In the genomic region with DNA sequence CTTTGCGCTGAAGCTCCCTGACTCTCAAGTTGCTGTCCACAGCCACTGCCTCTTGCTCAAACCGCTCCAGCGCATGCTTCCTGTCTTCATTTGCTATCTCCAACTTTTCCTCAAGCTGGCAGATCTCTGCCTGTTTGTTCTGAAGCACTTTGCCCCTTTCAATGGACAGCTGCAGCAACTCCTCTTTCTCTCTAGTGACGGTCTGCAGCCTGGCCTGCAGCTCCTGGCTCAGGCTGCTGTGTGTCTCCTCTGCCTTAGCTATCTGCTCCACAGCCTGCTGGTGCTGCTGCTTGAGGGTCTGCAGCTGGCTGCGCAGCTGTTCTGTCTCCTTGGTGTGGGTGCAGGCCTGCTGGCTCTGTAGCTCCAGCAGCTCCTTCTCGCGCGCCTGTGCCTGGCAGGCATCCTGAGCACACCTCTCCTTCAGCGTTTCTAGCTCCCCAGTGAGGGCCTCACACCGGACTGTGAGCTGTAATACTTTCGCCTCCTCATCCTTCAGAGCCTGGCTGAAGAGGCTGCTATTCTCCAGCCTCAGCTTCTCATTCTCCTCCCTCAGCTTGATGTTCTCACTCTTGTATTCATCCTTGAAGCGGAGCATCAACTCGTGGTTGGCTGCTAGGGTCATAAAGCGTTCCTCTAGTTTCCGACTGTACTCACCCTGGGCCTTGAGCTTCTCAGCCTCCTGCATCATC, we compare ENCODE assay signal across 7 cellular contexts. TPM values are rescaled to one million over a fixed set of nuclear protein-coding genes. Genes with fewer than 3 reads are reported as not detected.
DNase-seq lines count a peak whose midpoint lies in the region; TF ChIP-seq lines count a peak whose summit lies in the region.
"Had no signal": no experiment of that assay in that cellular context is flagged by ENCODE, and none has a peak within 500 bp of the region (broad histone marks: within the 10 kb centered on the region; RNA-seq: fewer than 3 reads in every experiment).

No MANE protein-coding gene starts in this region.

- H3K4me1 ChIP-seq in ascending aorta, result peaks cover 5 to 6% of the 10 kb centered on the region in 2 donors
- H3K4me1 ChIP-seq in mucosa of rectum (ENCODE audit: control insufficient read depth in 2 of 2, insufficient read depth in 2 of 2, low read length in 2 of 2), result no peaks in the 10 kb centered on the region
- H3K4me1 ChIP-seq in CD4-positive, alpha-beta memory T cell (ENCODE audit: insufficient read depth, low read length), result peaks cover 12% of the 10 kb centered on the region

- H3K9ac ChIP-seq in mucosa of rectum (ENCODE audit: low read depth in 1 of 2, low read length in 2 of 2), result no peak overlapping the region

- peak; percentile 15 for DNase-seq in D341Med (ENCODE audit: low spot score)
- DNase-seq in ascending aorta (ENCODE audit: low spot score in 2 of 2), result no peak
- DNase-seq in activated CD4-positive, alpha-beta memory T cell treated with anti-CD3 and anti-CD28 coated beads, Interleukin-2, amount 10 ng/mL, durations not matched to agents 7 days and 5 days, result no peak
- no peak for DNase-seq in HuH-7 (ENCODE audit: low spot score)
- DNase-seq in CD4-positive, alpha-beta memory T cell, result no peak

- H3K4me1 Mint-ChIP-seq in activated CD4-positive, alpha-beta memory T cell treated with anti-CD3 and anti-CD28 coated beads, Interleukin-2, amount 10 ng/mL, durations not matched to agents 7 days and 5 days, result peaks cover 22% of the 10 kb centered on the region
- peaks cover 7 to 25% (median 16%) of the 10 kb centered on the region in 4 donors for H3K4me1 Mint-ChIP-seq in CD4-positive, alpha-beta memory T cell

- POLR2A ChIA-PET in activated CD4-positive, alpha-beta memory T cell treated with anti-CD3 and anti-CD28 coated beads, Interleukin-2, amount 10 ng/mL, durations not matched to agents 7 days and 5 days (lab: Charles Lee), result interaction anchor here (0.8 to 8.1 kb wide), 6 partner anchors 8 to 169 kb away, joined by 3 to 54 read pairs (median 4); a partner anchor contains a TSS
- POLR2A ChIA-PET in CD4-positive, alpha-beta memory T cell (lab: Charles Lee; ENCODE audit: partially characterized antibody), result interaction anchor here (1.8 to 1.9 kb wide), 2 partner anchors 21 to 53 kb away, joined by 4 to 10 read pairs; a partner anchor contains a TSS

- H3K27me3 ChIP-seq in ascending aorta, result no peaks in the 10 kb centered on the region
- H3K27me3 ChIP-seq in mucosa of rectum (ENCODE audit: control insufficient read depth in 2 of 2, insufficient read depth in 2 of 2, low read length in 2 of 2), result no peaks in the 10 kb centered on the region
- H3K27me3 ChIP-seq in CD4-positive, alpha-beta memory T cell (ENCODE audit: insufficient read depth, low read length), result no peaks in the 10 kb centered on the region

- no peaks in the 10 kb centered on the region for H3K9me3 ChIP-seq in ascending aorta
- H3K9me3 ChIP-seq in mucosa of rectum (ENCODE audit: control insufficient read depth in 2 of 2, low read length in 2 of 2), result no peaks in the 10 kb centered on the region
- no peaks in the 10 kb centered on the region for H3K9me3 ChIP-seq in CD4-positive, alpha-beta memory T cell (ENCODE audit: control insufficient read depth in 1 of 2, low read length in 2 of 2)

- intact Hi-C loops in ascending aorta (cut with DNase I), result loop anchor here (1.0 to 10.0 kb wide), 3 partner anchors 56 to 560 kb away; a partner anchor contains a TSS
- intact Hi-C loops in CD4-positive, alpha-beta memory T cell (cut with micrococcal nuclease), result no loop called here

- CTCF ChIA-PET in activated CD4-positive, alpha-beta memory T cell treated with anti-CD3 and anti-CD28 coated beads, Interleukin-2, amount 10 ng/mL, durations not matched to agents 7 days and 5 days (lab: Charles Lee), result interaction anchor here (0.5 to 2.7 kb wide), 4 partner anchors 8 to 57 kb away, joined by 3 to 8 read pairs (median 4); a partner anchor contains a TSS
- CTCF ChIA-PET in CD4-positive, alpha-beta memory T cell (lab: Charles Lee; ENCODE audit: partially characterized antibody), result interaction anchor here (1.3 to 1.9 kb wide), 2 partner anchors 10 to 20 kb away, joined by 4 to 5 read pairs; a partner anchor contains a TSS

- H3K9me3 Mint-ChIP-seq in activated CD4-positive, alpha-beta memory T cell treated with anti-CD3 and anti-CD28 coated beads, Interleukin-2, amount 10 ng/mL, durations not matched to agents 7 days and 5 days, result no peaks in the 10 kb centered on the region
- H3K9me3 Mint-ChIP-seq in CD4-positive, alpha-beta memory T cell, result no peaks in the 10 kb centered on the region

- peaks cover 6% of the 10 kb centered on the region for H3K27me3 Mint-ChIP-seq in activated CD4-positive, alpha-beta memory T cell treated with anti-CD3 and anti-CD28 coated beads, Interleukin-2, amount 10 ng/mL, durations not matched to agents 7 days and 5 days
- peaks cover 9 to 10% of the 10 kb centered on the region in 2 donors for H3K27me3 Mint-ChIP-seq in CD4-positive, alpha-beta memory T cell

- no peaks in the 10 kb centered on the region for H3K36me3 ChIP-seq in ascending aorta
- H3K36me3 ChIP-seq in mucosa of rectum (ENCODE audit: control insufficient read depth in 2 of 2, insufficient read depth in 2 of 2, low read length in 2 of 2), result peaks cover 1 to 4% of the 10 kb centered on the region in 2 donors
- H3K36me3 ChIP-seq in CD4-positive, alpha-beta memory T cell (ENCODE audit: insufficient read depth, low read length), result no peaks in the 10 kb centered on the region

- no peak overlapping the region for H3K27ac Mint-ChIP-seq in activated CD4-positive, alpha-beta memory T cell treated with anti-CD3 and anti-CD28 coated beads, Interleukin-2, amount 10 ng/mL, durations not matched to agents 7 days and 5 days
- H3K27ac Mint-ChIP-seq in CD4-positive, alpha-beta memory T cell, result peak overlapping the region in 2 of 7 donors; percentile 0 to 50

- TF ChIP-seq CTCF in ascending aorta (IDR thresholded peaks at IDR 0.05), result no peak

- H3K4me3 Mint-ChIP-seq in activated CD4-positive, alpha-beta memory T cell treated with anti-CD3 and anti-CD28 coated beads, Interleukin-2, amount 10 ng/mL, durations not matched to agents 7 days and 5 days, result no peak overlapping the region
- H3K4me3 Mint-ChIP-seq in CD4-positive, alpha-beta memory T cell, result peak overlapping the region in 1 of 8 donors; percentile 20

- H3K36me3 Mint-ChIP-seq in activated CD4-positive, alpha-beta memory T cell treated with anti-CD3 and anti-CD28 coated beads, Interleukin-2, amount 10 ng/mL, durations not matched to agents 7 days and 5 days (ENCODE audit: low read depth), result peaks cover 8% of the 10 kb centered on the region
- H3K36me3 Mint-ChIP-seq in CD4-positive, alpha-beta memory T cell, result peaks cover 0 to 4% of the 10 kb centered on the region in 2 donors

- H3K4me3 ChIP-seq in ascending aorta (peak overlapping the region; percentile 53 to 61), mucosa of rectum (ENCODE audit: low read length in 2 of 2) (peak overlapping the region; percentile 45 to 63)
- no peak overlapping the region for H3K4me3 ChIP-seq in CD4-positive, alpha-beta memory T cell (ENCODE audit: low read length in 2 of 2)
- H3K4me3 ChIP-seq: SK-N-MC had no signal

- H3K27ac ChIP-seq in ascending aorta (peak overlapping the region; percentile 57 to 73), mucosa of rectum (ENCODE audit: low read depth in 2 of 2, low read length in 2 of 2) (peak overlapping the region; percentile 6 to 61)
- H3K27ac ChIP-seq in CD4-positive, alpha-beta memory T cell (ENCODE audit: low read depth, low read length), result no peak overlapping the region
- H3K27ac ChIP-seq: SK-N-MC had no signal

RNA-seq across cellular contexts. Expression of a gene that starts 0.7 kb away (rescaled TPM):
- 16.6 TPM for total RNA-seq in ascending aorta
- total RNA-seq in activated CD4-positive, alpha-beta memory T cell treated with anti-CD3 and anti-CD28 coated beads, Interleukin-2, amount 10 ng/mL, durations not matched to agents 7 days and 5 days, result 1 to 10 TPM; 1.1 to 1.7 TPM
- under 1 TPM; 0.22 to 0.70 TPM for total RNA-seq in CD4-positive, alpha-beta memory T cell
- polyA plus RNA-seq in CD4-positive, alpha-beta memory T cell, result not detected

RNA-seq across cellular contexts. Expression of a gene that starts 20.3 kb away (rescaled TPM):
- total RNA-seq in ascending aorta, result 29.7 TPM
- 10 to 100 TPM; 66.0 to 68.4 TPM for total RNA-seq in activated CD4-positive, alpha-beta memory T cell treated with anti-CD3 and anti-CD28 coated beads, Interleukin-2, amount 10 ng/mL, durations not matched to agents 7 days and 5 days
- 100 to 1,000 TPM; 103 to 105 TPM for total RNA-seq in CD4-positive, alpha-beta memory T cell
- 10 to 100 TPM in 1 of 2 donors, 1 to 10 TPM in 1; 7.6 to 13.7 TPM for polyA plus RNA-seq in CD4-positive, alpha-beta memory T cell

RNA-seq across cellular contexts. Expression of a gene that starts 37.5 kb away (rescaled TPM):
- total RNA-seq in ascending aorta, result 6.8 TPM
- total RNA-seq in activated CD4-positive, alpha-beta memory T cell treated with anti-CD3 and anti-CD28 coated beads, Interleukin-2, amount 10 ng/mL, durations not matched to agents 7 days and 5 days, result 10 to 100 TPM; 31.8 to 35.6 TPM
- total RNA-seq in CD4-positive, alpha-beta memory T cell, result 10 to 100 TPM; 17.4 to 17.5 TPM
- polyA plus RNA-seq in CD4-positive, alpha-beta memory T cell, result 10 to 100 TPM; 67.2 to 70.0 TPM

RNA-seq across cellular contexts. Expression of a gene that starts 56.9 kb away (rescaled TPM):
- total RNA-seq in ascending aorta, result 76.4 TPM
- total RNA-seq in activated CD4-positive, alpha-beta memory T cell treated with anti-CD3 and anti-CD28 coated beads, Interleukin-2, amount 10 ng/mL, durations not matched to agents 7 days and 5 days, result 10 to 100 TPM; 48.8 to 50.3 TPM
- 10 to 100 TPM; 40.9 to 46.8 TPM for total RNA-seq in CD4-positive, alpha-beta memory T cell
- 10 to 100 TPM; 66.6 to 73.4 TPM for polyA plus RNA-seq in CD4-positive, alpha-beta memory T cell

RNA-seq across cellular contexts. Expression of a gene that starts 58.1 kb away (rescaled TPM):
- 0.43 TPM for total RNA-seq in ascending aorta
- total RNA-seq in activated CD4-positive, alpha-beta memory T cell treated with anti-CD3 and anti-CD28 coated beads, Interleukin-2, amount 10 ng/mL, durations not matched to agents 7 days and 5 days, result 1 to 10 TPM; 1.3 to 1.7 TPM
- 1 to 10 TPM; 2.7 TPM for total RNA-seq in CD4-positive, alpha-beta memory T cell
- 1 to 10 TPM in 1 of 2 donors, under 1 TPM in 1; 0.78 to 1.1 TPM for polyA plus RNA-seq in CD4-positive, alpha-beta memory T cell

Comparison
In these comparisons a context has a peak if more than half of its experiments do, and no peak if none do; other contexts are left out.
1. H3K4me3 ChIP-seq: peak in ascending aorta (2 of 2) and mucosa of rectum (2 of 2); none in CD4-positive, alpha-beta memory T cell (0 of 2).